In genomic region chr12:10392394-10392930, GRCh38 we compare ENCODE assay signal across 10 cellular contexts. TPM values are rescaled to one million over a fixed set of nuclear protein-coding genes. Genes with fewer than 3 reads are reported as not detected.
A peak's percentile ranks its signal among the peaks of the same experiment; 100 is the strongest.
DNase-seq lines count a peak whose midpoint lies in the region; ATAC-seq and TF ChIP-seq lines count a peak whose summit lies in the region.
"Had no signal": no experiment of that assay in that cellular context is flagged by ENCODE, and none has a peak within 500 bp of the region (broad histone marks: within the 10 kb centered on the region; RNA-seq: fewer than 3 reads in every experiment).

No MANE protein-coding gene starts in this region.

- peak overlapping the region; percentile 2 for H3K4me3 Mint-ChIP-seq in MCF 10A (ENCODE audit: unreplicated experiment)
- peak overlapping the region in 1 of 10 donors; percentile 59 for H3K4me3 Mint-ChIP-seq in naive thymus-derived CD4-positive, alpha-beta T cell

- DNase-seq in NCI-H748 (lab: John Stamatoyannopoulos, UW; ENCODE audit: unreplicated experiment) (peak; percentile 28), NCI-H748 treated with DMSO at 0.1 percent for 48 hours (lab: John Stamatoyannopoulos, UW) (no peak), NCI-H2081 treated with DMSO at 0.1 percent for 48 hours (lab: John Stamatoyannopoulos, UW) (peak; percentile 55), MCF 10A (ENCODE audit: unreplicated experiment) (peak; percentile 98)
- DNase-seq in naive thymus-derived CD4-positive, alpha-beta T cell: no peak
- DNase-seq in activated CD4-positive, CD25-positive, alpha-beta regulatory T cell (lab: John Stamatoyannopoulos, UW): no peak

- intact Hi-C loops in MCF 10A (cut with micrococcal nuclease): no loop called here
- intact Hi-C loops in naive thymus-derived CD4-positive, alpha-beta T cell (cut with micrococcal nuclease): no loop called here

- H3K27me3 ChIP-seq in naive thymus-derived CD4-positive, alpha-beta T cell (ENCODE audit: control insufficient read depth in 2 of 2, insufficient read depth in 2 of 2, low read length in 2 of 2): no peaks in the 10 kb centered on the region
- H3K27me3 ChIP-seq: ovary had no signal

- no peak for TF ChIP-seq CTCF in MCF 10A (IDR thresholded peaks at IDR 0.05; ENCODE audit: unreplicated experiment)

- ATAC-seq in HG02852 (IDR thresholded peaks at IDR 0.05; ENCODE audit: unreplicated experiment) (peak; percentile 57), HG02588 (IDR thresholded peaks at IDR 0.05; ENCODE audit: unreplicated experiment) (no peak)
- peak; percentile 62 for ATAC-seq in naive thymus-derived CD4-positive, alpha-beta T cell

- H3K36me3 Mint-ChIP-seq in MCF 10A (ENCODE audit: insufficient read depth, unreplicated experiment): peaks cover 8% of the 10 kb centered on the region
- H3K36me3 Mint-ChIP-seq in naive thymus-derived CD4-positive, alpha-beta T cell: no peaks in the 10 kb centered on the region

- no peaks in the 10 kb centered on the region for H3K36me3 ChIP-seq in naive thymus-derived CD4-positive, alpha-beta T cell (ENCODE audit: control insufficient read depth in 2 of 3, insufficient read depth in 3 of 3, low read length in 3 of 3)
- H3K36me3 ChIP-seq: ovary had no signal

- no peak overlapping the region for H3K27ac ChIP-seq in naive thymus-derived CD4-positive, alpha-beta T cell (ENCODE audit: low read depth, low read length)
- H3K27ac ChIP-seq: C4-2B, ovary had no signal

- POLR2A ChIA-PET in MCF 10A (lab: Yijun Ruan, JAX): interaction anchor here (0.6 to 6.3 kb wide), 15 partner anchors 9 to 325 kb away, joined by 3 to 135 read pairs (median 4); partner anchors contain the start of genes GABARAPL1, KLRC2 and KLRC3
- POLR2A ChIA-PET in naive thymus-derived CD4-positive, alpha-beta T cell (lab: Charles Lee): no interaction called here

- no peak overlapping the region for H3K4me3 ChIP-seq in naive thymus-derived CD4-positive, alpha-beta T cell (ENCODE audit: low read length)
- H3K4me3 ChIP-seq: ovary had no signal

- no peaks in the 10 kb centered on the region for H3K27me3 Mint-ChIP-seq in MCF 10A (ENCODE audit: insufficient read depth, unreplicated experiment)
- peaks cover 3 to 35% (median 9%) of the 10 kb centered on the region in 5 donors for H3K27me3 Mint-ChIP-seq in naive thymus-derived CD4-positive, alpha-beta T cell

- no peaks in the 10 kb centered on the region for H3K9me3 ChIP-seq in naive thymus-derived CD4-positive, alpha-beta T cell (ENCODE audit: control insufficient read depth in 2 of 3, low read length in 3 of 3)
- H3K9me3 ChIP-seq: ovary had no signal

- H3K4me1 ChIP-seq in naive thymus-derived CD4-positive, alpha-beta T cell (ENCODE audit: control insufficient read depth in 2 of 2, insufficient read depth in 2 of 2, low read length in 2 of 2): peaks cover 0 to 49% of the 10 kb centered on the region in 2 donors

- H3K27ac Mint-ChIP-seq in MCF 10A (ENCODE audit: low read depth, unreplicated experiment): peak overlapping the region; percentile 62
- no peak overlapping the region for H3K27ac Mint-ChIP-seq in naive thymus-derived CD4-positive, alpha-beta T cell

- H3K9me3 Mint-ChIP-seq in MCF 10A (ENCODE audit: unreplicated experiment): no peaks in the 10 kb centered on the region
- no peaks in the 10 kb centered on the region for H3K9me3 Mint-ChIP-seq in naive thymus-derived CD4-positive, alpha-beta T cell

- H3K4me1 Mint-ChIP-seq in MCF 10A (ENCODE audit: insufficient read depth, unreplicated experiment): peaks cover 20% of the 10 kb centered on the region
- H3K4me1 Mint-ChIP-seq in naive thymus-derived CD4-positive, alpha-beta T cell: peaks cover 0 to 27% (median 6%) of the 10 kb centered on the region in 7 donors

- no TSS peak for BruUV-seq in MCF 10A (replicated peaks; lab: Mats Ljungman, UMichigan)

- CTCF ChIA-PET in MCF 10A (lab: Yijun Ruan, JAX): interaction anchor here (0.5 to 1.7 kb wide), 3 partner anchors 19 to 134 kb away, joined by 3 to 13 read pairs (median 3); no protein-coding TSS in a partner anchor
- CTCF ChIA-PET in naive thymus-derived CD4-positive, alpha-beta T cell (lab: Charles Lee): no interaction called here

RNA-seq across cellular contexts. Expression of gene KLRK1, which starts 2.6 kb away (rescaled TPM):
- 0.54 and 2.3 TPM in 2 replicates for total RNA-seq in MCF 10A (2022)
- 10 to 100 TPM in 1 of 5 experiments, 1 to 10 TPM in 3, under 1 TPM in 1; 0.15 to 75.2 (median 5.1) TPM for total RNA-seq in naive thymus-derived CD4-positive, alpha-beta T cell
- polyA plus RNA-seq in naive thymus-derived CD4-positive, alpha-beta T cell: 1 to 10 TPM in 1 of 2 donors, under 1 TPM in 1; 0.62 to 2.7 TPM

RNA-seq across cellular contexts. Expression of gene KLRC4, which starts 17.1 kb away (rescaled TPM):
- total RNA-seq in MCF 10A (2022): 0.66 and 0.84 TPM in 2 replicates
- 10 to 100 TPM in 1 of 5 experiments, under 1 TPM in 1, not detected in 3; 0.69 to 11.8 TPM for total RNA-seq in naive thymus-derived CD4-positive, alpha-beta T cell
- not detected for polyA plus RNA-seq in naive thymus-derived CD4-positive, alpha-beta T cell

RNA-seq across cellular contexts. Expression of gene KLRC3, which starts 27.9 kb away (rescaled TPM):
- 0.81 and 2.3 TPM in 2 replicates for total RNA-seq in MCF 10A (2022)
- total RNA-seq in naive thymus-derived CD4-positive, alpha-beta T cell: 1 to 10 TPM in 2 of 5 experiments, under 1 TPM in 1, not detected in 2; 0.46 to 7.8 (median 1.6) TPM
- not detected for polyA plus RNA-seq in naive thymus-derived CD4-positive, alpha-beta T cell

RNA-seq across cellular contexts. Expression of gene KLRC2, which starts 43.3 kb away (rescaled TPM):
- total RNA-seq in MCF 10A (2022): 1.9 and 5.2 TPM in 2 replicates
- 1 to 10 TPM in 1 of 5 experiments, not detected in 4; 6.7 TPM for total RNA-seq in naive thymus-derived CD4-positive, alpha-beta T cell
- not detected for polyA plus RNA-seq in naive thymus-derived CD4-positive, alpha-beta T cell

Comparison
In these comparisons a context has a peak if more than half of its experiments do, and no peak if none do; other contexts are left out.
1. DNase-seq: peak in NCI-H748 (single experiment), NCI-H2081 treated with DMSO at 0.1 percent for 48 hours (single experiment) and MCF 10A (single experiment); none in NCI-H748 treated with DMSO at 0.1 percent for 48 hours (single experiment), naive thymus-derived CD4-positive, alpha-beta T cell (0 of 9) and activated CD4-positive, CD25-positive, alpha-beta regulatory T cell (0 of 4).